In the genomic region with DNA sequence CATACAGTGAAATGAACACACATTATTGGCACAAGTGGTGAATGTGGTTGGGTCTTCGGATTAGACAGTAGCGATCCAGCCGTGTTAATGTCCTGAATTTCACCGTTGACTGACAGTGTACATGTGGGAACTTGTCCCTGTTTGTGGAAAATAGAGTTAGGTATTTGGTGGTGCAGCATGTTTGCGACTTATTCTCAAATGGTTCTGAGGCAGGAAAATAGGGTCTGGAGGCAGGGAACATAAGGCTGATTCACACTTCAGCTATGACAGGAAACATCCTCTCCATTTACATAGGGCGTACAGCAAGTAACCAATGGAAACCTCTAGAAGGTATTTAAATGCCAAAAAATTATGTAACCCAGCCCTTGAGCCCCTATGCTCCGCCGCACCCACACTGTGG, we compare ENCODE assay signal across 11 cellular contexts. TPM values are rescaled to one million over a fixed set of nuclear protein-coding genes. Genes with fewer than 3 reads are reported as not detected.
DNase-seq lines count a peak whose midpoint lies in the region; ATAC-seq lines count a peak whose summit lies in the region.
"Had no signal": no experiment of that assay in that cellular context is flagged by ENCODE, and none has a peak within 500 bp of the region (broad histone marks: within the 10 kb centered on the region; RNA-seq: fewer than 3 reads in every experiment).

No MANE protein-coding gene starts in this region.

- H3K27ac Mint-ChIP-seq in dendritic cell treated with granulocyte-macrophage colony-stimulating factor and Interleukin-4, amounts not matched to agents 40 ng/mL and 50 ng/mL, for 4 days = peak overlapping the region; percentile 68
- peak overlapping the region in 4 of 10 donors; percentile 2 to 53 (median 20) for H3K27ac Mint-ChIP-seq in naive thymus-derived CD8-positive, alpha-beta T cell
- H3K27ac Mint-ChIP-seq: stimulated activated naive B cell treated with anti-CD40 and anti-IgM and Interleukin-4, amounts not matched to agents 10 μg/mL and 1 μg/mL and 100 μg/mL, for 72 hours had no signal

- POLR2A ChIA-PET in naive thymus-derived CD8-positive, alpha-beta T cell (lab: Charles Lee) = interaction anchor here (1.2 kb wide), 1 partner anchor 39 kb away, joined by 3 read pairs; a partner anchor contains a TSS

- H3K27me3 Mint-ChIP-seq in dendritic cell treated with granulocyte-macrophage colony-stimulating factor and Interleukin-4, amounts not matched to agents 40 ng/mL and 50 ng/mL, for 4 days = peaks cover 4% of the 10 kb centered on the region
- H3K27me3 Mint-ChIP-seq in naive thymus-derived CD8-positive, alpha-beta T cell = no peaks in the 10 kb centered on the region
- H3K27me3 Mint-ChIP-seq: stimulated activated naive B cell treated with anti-CD40 and anti-IgM and Interleukin-4, amounts not matched to agents 10 μg/mL and 1 μg/mL and 100 μg/mL, for 72 hours had no signal

- ATAC-seq in naive thymus-derived CD8-positive, alpha-beta T cell = no peak
- no peak for ATAC-seq in HG03025 (IDR thresholded peaks at IDR 0.05; ENCODE audit: low FRiP score, unreplicated experiment)

- H3K4me1 Mint-ChIP-seq in dendritic cell treated with granulocyte-macrophage colony-stimulating factor and Interleukin-4, amounts not matched to agents 40 ng/mL and 50 ng/mL, for 4 days (ENCODE audit: low read depth) = peaks cover 8% of the 10 kb centered on the region
- H3K4me1 Mint-ChIP-seq in naive thymus-derived CD8-positive, alpha-beta T cell = peaks cover 0 to 6% (median 2%) of the 10 kb centered on the region in 4 donors

- intact Hi-C loops in dendritic cell treated with granulocyte-macrophage colony-stimulating factor and Interleukin-4, amounts not matched to agents 40 ng/mL and 50 ng/mL, for 4 days (cut with micrococcal nuclease) = no loop called here

- H3K36me3 Mint-ChIP-seq in dendritic cell treated with granulocyte-macrophage colony-stimulating factor and Interleukin-4, amounts not matched to agents 40 ng/mL and 50 ng/mL, for 4 days (ENCODE audit: low read depth) = no peaks in the 10 kb centered on the region
- no peaks in the 10 kb centered on the region for H3K36me3 Mint-ChIP-seq in naive thymus-derived CD8-positive, alpha-beta T cell
- H3K36me3 Mint-ChIP-seq: stimulated activated naive B cell treated with anti-CD40 and anti-IgM and Interleukin-4, amounts not matched to agents 10 μg/mL and 1 μg/mL and 100 μg/mL, for 72 hours had no signal

- H3K9me3 Mint-ChIP-seq in dendritic cell treated with granulocyte-macrophage colony-stimulating factor and Interleukin-4, amounts not matched to agents 40 ng/mL and 50 ng/mL, for 4 days = no peaks in the 10 kb centered on the region
- H3K9me3 Mint-ChIP-seq in naive thymus-derived CD8-positive, alpha-beta T cell = no peaks in the 10 kb centered on the region
- H3K9me3 Mint-ChIP-seq: stimulated activated naive B cell treated with anti-CD40 and anti-IgM and Interleukin-4, amounts not matched to agents 10 μg/mL and 1 μg/mL and 100 μg/mL, for 72 hours had no signal

- DNase-seq in DMS79 treated with DMSO at 0.1 percent for 48 hours (lab: John Stamatoyannopoulos, UW) (peak; percentile 57), NCI-H1694 (lab: John Stamatoyannopoulos, UW) (peak; percentile 85)
- DNase-seq in naive thymus-derived CD8-positive, alpha-beta T cell = no peak
- DNase-seq in activated CD4-positive, alpha-beta T cell treated with anti-CD3 and anti-CD28 coated beads for 48 hours = no peak
- DNase-seq in activated CD8-positive, alpha-beta memory T cell treated with anti-CD3 and anti-CD28 coated beads, Interleukin-2, amount 50 U/mL, for 4 hours = no peak
- DNase-seq: cerebellar nuclear complex; GF-D8; NK-92 treated with Interleukin-12 subunit alpha and Interleukin-12 subunit beta, amount 100 ng/mL, for 24 hours had no signal

- H3K4me3 Mint-ChIP-seq in dendritic cell treated with granulocyte-macrophage colony-stimulating factor and Interleukin-4, amounts not matched to agents 40 ng/mL and 50 ng/mL, for 4 days = no peak overlapping the region
- peak overlapping the region; percentile 19 to 72 (median 55) for H3K4me3 Mint-ChIP-seq in naive thymus-derived CD8-positive, alpha-beta T cell

RNA-seq across cellular contexts. Expression of a gene that starts 4.2 kb away (rescaled TPM):
- total RNA-seq in naive thymus-derived CD8-positive, alpha-beta T cell = not detected
- polyA plus RNA-seq in naive thymus-derived CD8-positive, alpha-beta T cell = not detected

RNA-seq across cellular contexts. Expression of a gene that starts 19.6 kb away (rescaled TPM):
- 10 to 100 TPM in 1 of 2 experiments, 1 to 10 TPM in 1; 9.6 to 10.7 TPM for total RNA-seq in naive thymus-derived CD8-positive, alpha-beta T cell
- polyA plus RNA-seq in naive thymus-derived CD8-positive, alpha-beta T cell = under 1 TPM in 1 of 3 donors, not detected in 2; 0.27 TPM

RNA-seq across cellular contexts. Expression of a gene that starts 19.9 kb away (rescaled TPM):
- total RNA-seq in naive thymus-derived CD8-positive, alpha-beta T cell = not detected
- polyA plus RNA-seq in naive thymus-derived CD8-positive, alpha-beta T cell = not detected

RNA-seq across cellular contexts. Expression of a gene that starts 38.4 kb away (rescaled TPM):
- total RNA-seq in naive thymus-derived CD8-positive, alpha-beta T cell = 100 to 1,000 TPM; 118 to 138 TPM
- 100 to 1,000 TPM; 218 to 291 (median 238) TPM for polyA plus RNA-seq in naive thymus-derived CD8-positive, alpha-beta T cell

RNA-seq across cellular contexts. Expression of a gene that starts 48.9 kb away (rescaled TPM):
- 1 to 10 TPM; 8.2 TPM for total RNA-seq in naive thymus-derived CD8-positive, alpha-beta T cell
- polyA plus RNA-seq in naive thymus-derived CD8-positive, alpha-beta T cell = 1 to 10 TPM; 2.0 to 6.2 (median 4.6) TPM

Comparison
In these comparisons a context has a peak if more than half of its experiments do, and no peak if none do; other contexts are left out.
1. DNase-seq: peak in DMS79 treated with DMSO at 0.1 percent for 48 hours (single experiment) and NCI-H1694 (single experiment); none in naive thymus-derived CD8-positive, alpha-beta T cell (0 of 10), activated CD4-positive, alpha-beta T cell treated with anti-CD3 and anti-CD28 coated beads for 48 hours (single experiment) and activated CD8-positive, alpha-beta memory T cell treated with anti-CD3 and anti-CD28 coated beads, Interleukin-2, amount 50 U/mL, for 4 hours (single experiment).